Comparison of ENCODE assay signal across 8 cellular contexts in the genomic region with DNA sequence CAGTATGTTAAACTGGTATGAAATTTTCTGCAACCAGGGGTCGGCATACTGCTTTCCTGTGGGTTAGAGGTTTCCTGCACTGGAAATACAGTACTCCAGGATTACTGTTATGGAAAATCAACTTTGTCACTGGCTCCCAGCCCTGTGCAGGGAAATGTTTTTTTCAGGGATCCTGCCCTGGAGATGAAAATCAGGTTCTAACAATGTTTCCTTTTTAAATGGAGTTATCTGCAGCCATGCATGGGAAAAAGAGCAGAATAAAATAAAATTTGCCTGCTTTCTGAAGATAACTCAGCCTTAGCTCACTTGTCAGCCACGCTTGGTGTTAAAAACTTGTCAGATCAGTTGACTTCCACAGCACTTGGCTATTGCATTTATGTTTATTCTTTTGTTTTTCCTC.
"Had no signal": no experiment of that assay in that cellular context is flagged by ENCODE, and none has a peak within 500 bp of the region (broad histone marks: within the 10 kb centered on the region; RNA-seq: fewer than 3 reads in every experiment).

No MANE protein-coding gene starts in this region.

- DNase-seq: GDM1, GF-D8 had no signal

- ATAC-seq: GM12878 had no signal

- H3K4me3 ChIP-seq: GM12878 had no signal

- FAIRE-seq: G401.6, GM12878, GM12891, GM12892, GM18507, GM19239 had no signal
